1 cellular context compared by ENCODE assay signal in the genomic region with DNA sequence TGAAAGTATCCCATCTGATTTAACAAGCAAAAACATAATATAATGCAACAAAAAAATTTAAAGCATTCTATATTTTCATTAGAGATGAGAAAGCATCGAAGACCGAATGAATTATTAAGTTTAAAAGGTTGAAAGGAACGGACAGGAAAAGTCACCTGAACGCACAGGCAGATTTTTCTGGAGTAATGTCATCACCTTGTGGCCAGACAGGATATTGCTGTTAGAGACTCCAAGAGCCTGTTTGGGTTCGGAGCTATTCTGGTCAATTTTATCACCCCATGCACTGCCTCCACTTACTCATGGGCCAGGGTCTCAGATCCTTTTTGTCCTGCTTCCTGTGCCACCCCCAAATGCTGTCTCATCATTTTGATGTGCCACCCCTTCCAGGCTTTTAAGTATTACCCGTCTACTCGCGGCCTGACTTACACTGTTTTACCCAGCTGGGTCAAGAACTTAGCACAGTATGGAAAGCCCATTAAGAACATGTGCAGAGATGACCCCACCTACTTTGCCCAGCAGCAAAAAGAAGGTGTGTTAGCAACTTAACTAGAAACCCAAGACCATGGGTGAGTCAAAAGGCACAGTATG.
TF ChIP-seq lines count a peak whose summit lies in the region.

No MANE protein-coding gene starts in this region.

TF ChIP-seq in endothelial cell of umbilical vein, 7 proteins besides CTCF, POLR2A, EP300 and RAD21:
- peak; percentile 3 for TF ChIP-seq EZH2 (IDR thresholded peaks at IDR 0.05; ENCODE audit: borderline replicate concordance, low read depth, low read length, severe bottlenecking)
- no peak for TF ChIP-seq POLR2AphosphoS5 (IDR thresholded peaks at IDR 0.05; ENCODE audit: insufficient read depth, low read depth, low read length)
TF ChIP-seq in endothelial cell of umbilical vein: peak in this region for 1.
